8 cellular contexts compared by ENCODE assay signal in genomic region chr5:165404917-165405316, GRCh38.
"Had no signal": no experiment of that assay in that cellular context is flagged by ENCODE, and none has a peak within 500 bp of the region (broad histone marks: within the 10 kb centered on the region; RNA-seq: fewer than 3 reads in every experiment).

No MANE protein-coding gene starts in this region.

- FAIRE-seq: H1, H54 had no signal

- H3K4me3 ChIP-seq: GM23338 had no signal

- H3K27ac ChIP-seq: KMS-11 had no signal

- H3K9ac ChIP-seq: KMS-11 had no signal

- ATAC-seq: GM23338 had no signal

- DNase-seq: H9, HFFc6, Karpas-422, KBM-7 had no signal

- H2AFZ ChIP-seq: GM23338 had no signal

- H3K4me2 ChIP-seq: GM23338, KMS-11 had no signal
